ENCODE assay signal across 20 cellular contexts in genomic region chr2:187009483-187010239, GRCh38.
DNase-seq lines count a peak whose midpoint lies in the region; ATAC-seq and TF ChIP-seq lines count a peak whose summit lies in the region.
"Had no signal": no experiment of that assay in that cellular context is flagged by ENCODE, and none has a peak within 500 bp of the region (broad histone marks: within the 10 kb centered on the region; RNA-seq: fewer than 3 reads in every experiment).

No MANE protein-coding gene starts in this region.

- peak overlapping the region; percentile 57 for H2AFZ ChIP-seq in mammary epithelial cell (ENCODE audit: low read depth, low read length)

- intact Hi-C loops in Panc1 (cut with micrococcal nuclease; ENCODE audit: unreplicated experiment) (no loop called here), mammary epithelial cell (cut with micrococcal nuclease) (no loop called here)

- DNase-seq in HPDE6-E6E7 (ENCODE audit: extremely low spot score) (peak; percentile 15), Panc1 (ENCODE audit: low read depth, low spot score) (no peak), mammary epithelial cell (peak; percentile 93), kidney tubule cell (ENCODE audit: low spot score) (peak; percentile 20), HK-2 (ENCODE audit: unreplicated experiment) (no peak)
- DNase-seq: Calu3, HCEC 1CT, KBM-7, MG63, NCI-H1105 treated with DMSO at 0.1 percent for 48 hours, NCI-H146, NCI-H1930, NCI-H2107, NCI-H446, NCI-H524 treated with DMSO at 0.1 percent for 48 hours, NCI-H774, SIG-M5 had no signal

- POLR2A ChIA-PET in Panc1 (lab: Charles Lee) = no interaction called here

- H3K9me3 ChIP-seq in Panc1 (ENCODE audit: control insufficient read depth, insufficient read depth, low read depth, low read length) (no peaks in the 10 kb centered on the region), mammary epithelial cell (replicated peaks; ENCODE audit: insufficient read depth, low read length) (no peaks in the 10 kb centered on the region)
- H3K9me3 ChIP-seq: MG63 had no signal

- BruUV-seq in Panc1 (replicated peaks; lab: Mats Ljungman, UMichigan) = no TSS peak
- BruUV-seq in mammary epithelial cell (replicated peaks; lab: Mats Ljungman, UMichigan) = no TSS peak

- in situ Hi-C loops in Panc1 (cut with HindIII; ENCODE audit: low pct_unique_long_range_greater_than_20kb, low sequenced_read_pairs) (no loop called here), mammary epithelial cell (cut with MboI; ENCODE audit: low sequenced_read_pairs in 2 of 2) (no loop called here)

- H3K4me1 ChIP-seq in Panc1 (ENCODE audit: control insufficient read depth, insufficient read depth, low read length) = no peaks in the 10 kb centered on the region
- H3K4me1 ChIP-seq in mammary epithelial cell (ENCODE audit: insufficient read depth, low read length) = peaks cover 21% of the 10 kb centered on the region

- H3K36me3 ChIP-seq in Panc1 (ENCODE audit: control insufficient read depth, insufficient read depth, low read length) = no peaks in the 10 kb centered on the region; the same call in 1 of the 2 replicates
- H3K36me3 ChIP-seq in mammary epithelial cell (ENCODE audit: insufficient read depth, low read length) = no peaks in the 10 kb centered on the region
- H3K36me3 ChIP-seq: MG63 had no signal

- CTCF ChIA-PET in Panc1 (lab: Charles Lee) = no interaction called here
- CTCF ChIA-PET in mammary epithelial cell (lab: Charles Lee; ENCODE audit: low non-redundant PET) = no interaction called here

- no peaks in the 10 kb centered on the region for H3K79me2 ChIP-seq in mammary epithelial cell (ENCODE audit: insufficient read depth, low read length)

- no peak overlapping the region for H3K4me3 ChIP-seq in Panc1 (ENCODE audit: low read depth in 2 of 2, low read length in 2 of 2)
- H3K4me3 ChIP-seq in mammary epithelial cell (replicated peaks in 1 of 3; ENCODE audit: insufficient read depth in 1 of 3, low read depth in 2 of 3, low read length in 3 of 3) = no peak overlapping the region
- H3K4me3 ChIP-seq: MG63, SK-N-MC had no signal

- 31% methylated on average over 2 of the region's 2 CpGs for WGBS in mammary epithelial cell (ENCODE audit: low coverage, missing lambda C conversion rate)

- H3K4me2 ChIP-seq in mammary epithelial cell (ENCODE audit: insufficient read depth, low read depth, low read length) = no peak overlapping the region

- H3K27me3 ChIP-seq in Panc1 (ENCODE audit: control insufficient read depth, insufficient read depth, low read length) (no peaks in the 10 kb centered on the region), mammary epithelial cell (ENCODE audit: insufficient read depth, low read length) (no peaks in the 10 kb centered on the region)
- H3K27me3 ChIP-seq: MG63 had no signal

- H4K20me1 ChIP-seq in mammary epithelial cell (ENCODE audit: insufficient read depth, low read length) = no peaks in the 10 kb centered on the region

- no peak overlapping the region for H3K9ac ChIP-seq in mammary epithelial cell (ENCODE audit: insufficient read depth, low read length)

- no peak overlapping the region for H3K27ac ChIP-seq in Panc1 (ENCODE audit: low read length)
- H3K27ac ChIP-seq in mammary epithelial cell (ENCODE audit: insufficient read depth, low read depth, low read length) = peak overlapping the region; percentile 56
- H3K27ac ChIP-seq: SK-N-MC had no signal

- dilution Hi-C loops in mammary epithelial cell (cut with HindIII; ENCODE audit: low sequenced_read_pairs) = no loop called here

- no peak for TF ChIP-seq CTCF in Panc1 (IDR thresholded peaks at IDR 0.05)
- no peak for TF ChIP-seq CTCF in mammary epithelial cell (conservative IDR thresholded peaks at IDR 0.05 in 1 of 2, IDR thresholded peaks at IDR 0.05 in 1 of 2; ENCODE audit: extremely low read depth in 1 of 2, insufficient read depth in 1 of 2, low read depth in 1 of 2, low read length in 2 of 2)

- ATAC-seq in Panc1 (0 out of 2 replicates have a peak, but pooled peaks have one; percentile 26), HG03025 (IDR thresholded peaks at IDR 0.05; ENCODE audit: low FRiP score, unreplicated experiment) (no peak), HG03175 (IDR thresholded peaks at IDR 0.05; ENCODE audit: unreplicated experiment) (no peak)

Comparison
In these comparisons a context has a peak if more than half of its experiments do, and no peak if none do; other contexts are left out.
1. DNase-seq: peak in HPDE6-E6E7 (single experiment), mammary epithelial cell (single experiment) and kidney tubule cell (single experiment); none in Panc1 (single experiment) and HK-2 (single experiment).